Comparison of ENCODE assay signal across 24 cellular contexts in genomic region chr3:179063945-179064560, GRCh38. TPM values are rescaled to one million over a fixed set of nuclear protein-coding genes. Genes with fewer than 3 reads are reported as not detected.
DNase-seq lines count a peak whose midpoint lies in the region; ATAC-seq, FAIRE-seq and TF ChIP-seq lines count a peak whose summit lies in the region.
"Had no signal": no experiment of that assay in that cellular context is flagged by ENCODE, and none has a peak within 500 bp of the region (broad histone marks: within the 10 kb centered on the region; RNA-seq: fewer than 3 reads in every experiment).

No MANE protein-coding gene starts in this region.

- H3K36me3 ChIP-seq in GM12878 (ENCODE audit: control insufficient read depth in 2 of 2, insufficient read depth in 2 of 2, low read length in 1 of 2): peaks cover 0 to 19% of the 10 kb centered on the region in 2 experiments; a peak in 1 of 4 replicates

- H3K4me1 ChIP-seq in GM12878 (ENCODE audit: control insufficient read depth, insufficient read depth, low read length): no peaks in the 10 kb centered on the region; the same call in 1 of the 2 replicates
- H3K4me1 ChIP-seq: right lobe of liver had no signal

- peak overlapping the region; percentile 28; the same call in 1 of the 2 replicates for H3K4me3 ChIP-seq in GM12878
- H3K4me3 ChIP-seq: cardiac muscle cell, left ventricle myocardium inferior, right lobe of liver had no signal

- H3K27ac ChIP-seq in GM12878 (ENCODE audit: control insufficient read depth, insufficient read depth): no peak overlapping the region
- H3K27ac ChIP-seq: cardiac muscle cell, HL-60, left ventricle myocardium inferior, right lobe of liver, VCaP had no signal

- no peak for ATAC-seq in GM12878
- no peak for ATAC-seq in HG02623 (IDR thresholded peaks at IDR 0.05; ENCODE audit: unreplicated experiment)
- ATAC-seq in stimulated activated effector memory CD8-positive, alpha-beta T cell treated with anti-CD3 and anti-CD28 coated beads, Interleukin-12 subunit alpha, Interleukin-12 subunit beta, amount 100 ng/mL, for 72 hours: no peak
- ATAC-seq: activated T-cell treated with anti-CD3 and anti-CD28 coated beads, Interleukin-2, amount 50 U/mL, for 4 hours; right lobe of liver; Right ventricle myocardium inferior had no signal

- RAD21 ChIA-PET in GM12878 (lab: Charles Lee; ENCODE audit: unreplicated experiment): interaction anchor here (0.8 to 12.8 kb wide), 8 partner anchors 10 to 84 kb away, joined by 3 to 231 read pairs (median 5); partner anchors contain the start of gene PIK3CA

- peaks cover 95% of the 10 kb centered on the region for H3K79me2 ChIP-seq in GM12878 (ENCODE audit: control insufficient read depth, insufficient read depth, low read length)

- no peaks in the 10 kb centered on the region for H3K9me3 ChIP-seq in GM12878 (replicated peaks; ENCODE audit: control insufficient read depth, insufficient read depth, low read length)
- H3K9me3 ChIP-seq: left ventricle myocardium inferior, right lobe of liver had no signal

- TF ChIP-seq RAD21 in GM12878 (IDR thresholded peaks at IDR 0.05; ENCODE audit: insufficient read depth, low read depth, low read length): no peak

- peaks cover 46% of the 10 kb centered on the region for H3K36me3 Mint-ChIP-seq in stimulated activated effector memory CD8-positive, alpha-beta T cell treated with anti-CD3 and anti-CD28 coated beads, Interleukin-12 subunit alpha, Interleukin-12 subunit beta, amount 100 ng/mL, for 72 hours

- intact Hi-C loops in GM12878 (cut with micrococcal nuclease; ENCODE audit: unreplicated experiment): no loop called here

- no peak for FAIRE-seq in GM12878 (lab: Jason Lieb, UNC)
- FAIRE-seq: frontal cortex, urothelium cell line had no signal

- peaks cover 12% of the 10 kb centered on the region for H3K4me1 Mint-ChIP-seq in stimulated activated effector memory CD8-positive, alpha-beta T cell treated with anti-CD3 and anti-CD28 coated beads, Interleukin-12 subunit alpha, Interleukin-12 subunit beta, amount 100 ng/mL, for 72 hours

- TF ChIP-seq POLR2A in GM12878 (IDR thresholded peaks at IDR 0.05; ENCODE audit: low read depth, low read length): no peak

- in situ Hi-C loops in GM12878 (cut with MboI): loop anchor here (25.0 kb wide), 1 partner anchor 898 kb away; no protein-coding TSS in a partner anchor

- SMC1A ChIA-PET in GM12878 (lab: Charles Lee; ENCODE audit: uncharacterized antibody, unreplicated experiment): interaction anchor here (0.9 to 13.5 kb wide), 13 partner anchors 11 to 257 kb away, joined by 3 to 225 read pairs (median 7); no protein-coding TSS in a partner anchor

- POLR2A ChIA-PET in GM12878 (lab: Charles Lee): interaction anchor here (9.9 to 13.4 kb wide), 2 partner anchors 16 to 44 kb away, joined by 58 to 138 read pairs; no protein-coding TSS in a partner anchor

- peak; percentile 46 for DNase-seq in Daoy (ENCODE audit: low read depth)
- DNase-seq in M059J (ENCODE audit: low read depth): peak; percentile 96
- no peak for DNase-seq in GM12878 (ENCODE audit: low read depth, low spot score)
- peak; percentile 79 to 90 for DNase-seq in lung microvascular endothelial cell (ENCODE audit: low read depth in 2 of 2)
- no peak for DNase-seq in stimulated activated naive CD4-positive, alpha-beta T cell (lab: John Stamatoyannopoulos, UW)
- no peak for DNase-seq in stimulated activated effector memory CD8-positive, alpha-beta T cell treated with anti-CD3 and anti-CD28 coated beads, Interleukin-12 subunit alpha, Interleukin-12 subunit beta, amount 100 ng/mL, for 72 hours (ENCODE audit: low spot score in 2 of 2)
- no peak for DNase-seq in activated CD4-positive, alpha-beta T cell treated with anti-CD3 and anti-CD28 coated beads, Interleukin-2, amount 50 U/mL, for 4 hours
- DNase-seq: activated CD4-positive, alpha-beta memory T cell treated with anti-CD3 and anti-CD28 coated beads for 36 hours; activated naive CD8-positive, alpha-beta T cell treated with anti-CD3 and anti-CD28 coated beads, Interleukin-2, amount 10 ng/mL, durations not matched to agents 7 days and 5 days; activated T-cell treated with anti-CD3 and anti-CD28 coated beads, Interleukin-2, amount 50 U/mL, for 4 hours; COR-L47; GOT3; left ventricle myocardium inferior; NCI-H146; NCI-H345; right lobe of liver; stimulated activated CD4-positive, alpha-beta T cell treated with anti-CD3 and anti-CD28 coated beads, Interleukin-1b, Interleukin-23, amount 100 ng/mL, for 48 hours had no signal

- no peaks in the 10 kb centered on the region for H3K27me3 ChIP-seq in GM12878 (replicated peaks in 1 of 2; ENCODE audit: control insufficient read depth in 2 of 2, insufficient read depth in 2 of 2, low read length in 1 of 2)
- H3K27me3 ChIP-seq: cardiac muscle cell, right lobe of liver had no signal

- TF ChIP-seq EP300 in GM12878 (IDR thresholded peaks at IDR 0.05; ENCODE audit: borderline replicate concordance in 1 of 2, control insufficient read depth in 1 of 2, low read depth in 2 of 2, low read length in 2 of 2): no peak

- no peak overlapping the region for H3K9ac ChIP-seq in GM12878 (ENCODE audit: control insufficient read depth, insufficient read depth, low read length)

- no TSS peak for BruUV-seq in GM12878 (replicated peaks; lab: Mats Ljungman, UMichigan)

- no peak overlapping the region for H2AFZ ChIP-seq in GM12878 (ENCODE audit: control insufficient read depth, low read depth, low read length)

- H4K20me1 ChIP-seq in GM12878 (ENCODE audit: control insufficient read depth, insufficient read depth): no peaks in the 10 kb centered on the region

- WGBS in GM12878 (ENCODE audit: insufficient coverage, insufficient replicate concordance, low lambda C conversion rate, missing lambda C conversion rate): 92% methylated on average over 6 of the region's 6 CpGs

- peak overlapping the region; percentile 53 for H3K4me2 ChIP-seq in GM12878 (ENCODE audit: control insufficient read depth, insufficient read depth)

- no peak overlapping the region for H3K4me3 Mint-ChIP-seq in stimulated activated effector memory CD8-positive, alpha-beta T cell treated with anti-CD3 and anti-CD28 coated beads, Interleukin-12 subunit alpha, Interleukin-12 subunit beta, amount 100 ng/mL, for 72 hours
- H3K4me3 Mint-ChIP-seq: activated CD4-positive, alpha-beta memory T cell treated with anti-CD3 and anti-CD28 coated beads for 36 hours; activated naive CD8-positive, alpha-beta T cell treated with anti-CD3 and anti-CD28 coated beads, Interleukin-2, amount 10 ng/mL, durations not matched to agents 7 days and 5 days; activated T-cell treated with anti-CD3 and anti-CD28 coated beads, Interleukin-2, amount 50 U/mL, for 4 hours had no signal

- TF ChIP-seq CTCF in GM12878 (IDR thresholded peaks at IDR 0.05 in 2 of 3, conservative IDR thresholded peaks at IDR 0.05 in 1 of 3; ENCODE audit: control insufficient read depth in 2 of 3, extremely low read depth in 1 of 3, insufficient read depth in 1 of 3, low read depth in 3 of 3, low read length in 3 of 3): no peak

- CTCF ChIA-PET in GM12878 (lab: Yijun Ruan, JAX): interaction anchor here (0.6 to 9.1 kb wide), 14 partner anchors 9 to 568 kb away, joined by 3 to 124 read pairs (median 3); partner anchors contain the start of gene ZMAT3

- H3K27ac Mint-ChIP-seq in stimulated activated effector memory CD8-positive, alpha-beta T cell treated with anti-CD3 and anti-CD28 coated beads, Interleukin-12 subunit alpha, Interleukin-12 subunit beta, amount 100 ng/mL, for 72 hours: no peak overlapping the region
- H3K27ac Mint-ChIP-seq: activated CD4-positive, alpha-beta memory T cell treated with anti-CD3 and anti-CD28 coated beads for 36 hours; activated naive CD8-positive, alpha-beta T cell treated with anti-CD3 and anti-CD28 coated beads, Interleukin-2, amount 10 ng/mL, durations not matched to agents 7 days and 5 days had no signal

- H3K9me3 Mint-ChIP-seq in stimulated activated effector memory CD8-positive, alpha-beta T cell treated with anti-CD3 and anti-CD28 coated beads, Interleukin-12 subunit alpha, Interleukin-12 subunit beta, amount 100 ng/mL, for 72 hours: no peaks in the 10 kb centered on the region
- H3K9me3 Mint-ChIP-seq: activated CD4-positive, alpha-beta memory T cell treated with anti-CD3 and anti-CD28 coated beads for 36 hours; activated naive CD8-positive, alpha-beta T cell treated with anti-CD3 and anti-CD28 coated beads, Interleukin-2, amount 10 ng/mL, durations not matched to agents 7 days and 5 days; activated T-cell treated with anti-CD3 and anti-CD28 coated beads, Interleukin-2, amount 50 U/mL, for 4 hours had no signal

TF ChIP-seq in GM12878, 131 proteins besides CTCF, POLR2A, EP300 and RAD21 (continues in another document):
- no peak for TF ChIP-seq TCF12 (IDR thresholded peaks at IDR 0.05; ENCODE audit: low read depth, low read length)
- TF ChIP-seq ZNF207 (IDR thresholded peaks at IDR 0.05; ENCODE audit: borderline replicate concordance): no peak
- no peak for TF ChIP-seq EED (IDR thresholded peaks at IDR 0.05; ENCODE audit: low read depth)
- TF ChIP-seq BHLHE40 (IDR thresholded peaks at IDR 0.05; ENCODE audit: borderline replicate concordance in 1 of 2, low read depth in 2 of 2, low read length in 1 of 2): no peak
- no peak for TF ChIP-seq PAX8 (IDR thresholded peaks at IDR 0.05)

RNA-seq across cellular contexts. Expression of gene ZMAT3, which starts 7.6 kb away (rescaled TPM):
- total RNA-seq in Daoy (2014; rRNA removed; shearing (Covaris generic)): 2.7 and 4.3 TPM in 2 replicates
- total RNA-seq in M059J (2014; rRNA removed; shearing (Covaris generic)): 2.1 and 4.2 TPM in 2 replicates
- 70.3 and 76.3 TPM in 2 replicates for total RNA-seq in GM12878 (2013; cell fraction: nucleolus; rRNA removed)
- total RNA-seq in GM12878 (2014; rRNA removed) (13.4 and 16.5 TPM in 2 replicates), GM12878 (2014; rRNA removed; fragmentation: Illumina TruSeq; extraction: Trizol) (24.3 and 27.2 TPM in 2 replicates), GM12878 (2021) (41.7 and 46.8 TPM in 2 replicates), lung microvascular endothelial cell (18.7 and 22.2 TPM in 2 replicates)
- 14.5 TPM for polyA plus RNA-seq in GM12878 (2011; ENCODE audit: low read depth)
- polyA plus RNA-seq in GM12878 (2011; rRNA removed) (55.9 and 71.3 TPM in 2 replicates), GM12878 (2014; fragmentation: Illumina TruSeq; extraction: Trizol) (31.8 and 39.9 TPM in 2 replicates), GM12878 (2014; fragmentation: Nextera tagmentation; extraction: Ambion mirVana) (10 to 100 TPM in 1 of 2 experiments, 1 to 10 TPM in 1; 6.2 to 10.4 TPM), GM12878 (2014; rRNA removed) (17.0 and 22.3 TPM in 2 replicates), GM12878 (2016; fragmentation: Nextera tagmentation; extraction: Ambion mirVana) (10 to 100 TPM; 27.3 to 30.8 TPM)
- 34.0 and 42.8 TPM in 2 replicates for polyA plus RNA-seq in GM12878 (2011; cell fraction: cytosol; rRNA removed)
- 20.6 and 26.7 TPM in 2 replicates for polyA plus RNA-seq in GM12878 (2011; cell fraction: nucleus; rRNA removed)
- polyA plus RNA-seq in GM12878 (2012): 23.6 and 25.6 TPM in 2 replicates
- polyA minus RNA-seq in GM12878 (2011; rRNA and poly(A)+ RNA removed): 151 and 197 TPM in 2 replicates
- polyA minus RNA-seq in GM12878 (2011; cell fraction: cytosol; rRNA and poly(A)+ RNA removed): 51.8 and 67.6 TPM in 2 replicates
- polyA minus RNA-seq in GM12878 (2011; cell fraction: nucleus; rRNA and poly(A)+ RNA removed): 49.3 and 82.5 TPM in 2 replicates

Comparison
In these comparisons a context has a peak if more than half of its experiments do, and no peak if none do; other contexts are left out.
1. DNase-seq: peak in Daoy (single experiment), M059J (single experiment) and lung microvascular endothelial cell (2 of 2); none in GM12878 (single experiment), stimulated activated naive CD4-positive, alpha-beta T cell (0 of 6), stimulated activated effector memory CD8-positive, alpha-beta T cell treated with anti-CD3 and anti-CD28 coated beads, Interleukin-12 subunit alpha, Interleukin-12 subunit beta, amount 100 ng/mL, for 72 hours (0 of 2) and activated CD4-positive, alpha-beta T cell treated with anti-CD3 and anti-CD28 coated beads, Interleukin-2, amount 50 U/mL, for 4 hours (0 of 2).